8 cellular contexts compared by ENCODE assay signal in the genomic region with DNA sequence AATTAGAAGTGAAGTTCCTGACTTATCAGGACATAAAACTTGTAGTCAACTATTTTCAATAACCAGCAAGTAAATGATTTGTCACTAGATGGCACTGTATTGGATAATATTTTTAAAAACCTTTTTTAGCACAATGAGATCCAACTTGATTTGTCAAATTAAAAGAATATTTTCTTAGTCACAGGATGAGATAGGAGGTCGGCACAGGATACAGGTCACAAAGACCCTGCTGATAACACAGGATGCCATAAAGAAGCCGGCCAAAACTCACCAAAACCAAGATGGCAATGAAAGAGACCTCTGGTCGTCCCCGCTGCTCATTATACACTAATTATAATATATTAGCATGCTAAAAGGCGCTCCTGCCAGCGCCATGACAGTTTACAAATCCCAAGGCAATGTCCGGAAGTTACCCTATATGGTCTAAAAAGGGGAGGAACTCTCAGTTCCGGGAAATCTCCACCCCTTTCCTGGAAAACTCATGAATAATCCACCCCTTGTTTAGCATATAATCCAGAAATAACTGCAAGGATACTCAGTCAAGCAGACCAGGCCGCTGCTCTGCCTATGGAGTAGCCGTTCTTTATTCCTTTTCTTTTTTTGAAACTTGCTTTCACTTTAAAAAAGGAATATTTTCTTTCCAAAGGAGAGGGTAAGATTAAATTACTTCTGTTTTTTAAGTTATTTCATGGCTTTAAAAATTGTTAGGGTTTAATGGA.
A peak's percentile ranks its signal among the peaks of the same experiment; 100 is the strongest.
DNase-seq lines count a peak whose midpoint lies in the region; ATAC-seq, FAIRE-seq and TF ChIP-seq lines count a peak whose summit lies in the region.

No MANE protein-coding gene starts in this region.

- H3K4me3 Mint-ChIP-seq in nephron, result no peak overlapping the region

- no peak overlapping the region for H2BK120ac ChIP-seq in H1 (replicated peaks; ENCODE audit: low read depth, low read length)

- no peaks in the 10 kb centered on the region for H4K20me1 ChIP-seq in H1 (replicated peaks in 1 of 2; ENCODE audit: control insufficient read depth in 1 of 2, insufficient read depth in 2 of 2, low read length in 2 of 2)

- no peak overlapping the region for H4K91ac ChIP-seq in H1 (replicated peaks; ENCODE audit: insufficient read length, low read length)

- peak; percentile 12 for TF ChIP-seq CTCF in GM20000 (IDR thresholded peaks at IDR 0.05; ENCODE audit: extremely low read depth, missing control alignments)
- peak; percentile 68 for TF ChIP-seq CTCF in RWPE1 (conservative IDR thresholded peaks at IDR 0.05; ENCODE audit: low read depth)
- TF ChIP-seq CTCF in H1 (IDR thresholded peaks at IDR 0.05; ENCODE audit: control extremely low read depth in 1 of 3, insufficient read depth in 1 of 3, low read depth in 1 of 3, low read length in 3 of 3), result no peak
- peak; percentile 11 to 49 (median 28) for TF ChIP-seq CTCF in nephron (IDR thresholded peaks at IDR 0.05; ENCODE audit: unreplicated experiment in 3 of 3)

- POLR2A ChIA-PET in RWPE1 (lab: Yijun Ruan, JAX; ENCODE audit: low non-redundant PET) (no interaction called here), H1 (lab: Charles Lee; ENCODE audit: partially characterized antibody) (interaction anchor here (0.9 kb wide), 1 partner anchor 14 kb away, joined by 3 read pairs; no protein-coding TSS in a partner anchor)

- no peaks in the 10 kb centered on the region for H3K36me3 Mint-ChIP-seq in nephron (ENCODE audit: low read depth)

- no peaks in the 10 kb centered on the region for H3K23me2 ChIP-seq in H1 (ENCODE audit: low read depth, low read length)

- WGBS in H1 (ENCODE audit: extremely low coverage in 1 of 2, insufficient coverage in 1 of 2, insufficient read length in 1 of 2, insufficient replicate concordance in 2 of 2, low coverage in 1 of 2, low lambda C conversion rate in 2 of 2, missing lambda C conversion rate in 1 of 2), 2 experiments, result 88% methylated on average over 10 of the region's 10 CpGs; no CpG with 5 or more reads in 1 of the 2 experiments

- H3K27ac ChIP-seq in RWPE1, result no peak overlapping the region
- H3K27ac ChIP-seq in H1 (ENCODE audit: low read depth, low read length), result no peak overlapping the region

- no peak overlapping the region for H2AFZ ChIP-seq in H1 (ENCODE audit: low read length)

- CTCF ChIA-PET in RWPE1 (lab: Yijun Ruan, JAX), result no interaction called here
- CTCF ChIA-PET in H1 (lab: Charles Lee; ENCODE audit: partially characterized antibody), result interaction anchor here (1.0 to 1.5 kb wide), 6 partner anchors 12 to 393 kb away, joined by 3 to 4 read pairs (median 4); no protein-coding TSS in a partner anchor

- no peak overlapping the region for H3K9ac ChIP-seq in H1 (replicated peaks in 1 of 4; ENCODE audit: extremely low read depth in 1 of 4, low read depth in 3 of 4, low read length in 3 of 4)

- H3K27me3 ChIP-seq in H1 (replicated peaks in 1 of 4; ENCODE audit: control insufficient read depth in 3 of 4, extremely low read depth in 1 of 4, insufficient read depth in 3 of 4, low read length in 3 of 4), result no peaks in the 10 kb centered on the region

- H3K27ac Mint-ChIP-seq in nephron, result no peak overlapping the region

- H3K4me1 ChIP-seq in H1 (replicated peaks in 1 of 4; ENCODE audit: control insufficient read depth in 3 of 4, insufficient read depth in 4 of 4, low read length in 3 of 4), result peaks cover 0 to 11% (median 2%) of the 10 kb centered on the region in 4 experiments; a peak in 2 of 7 replicates

- H3K4me1 Mint-ChIP-seq in nephron, result peaks cover 22% of the 10 kb centered on the region

- no peak for TF ChIP-seq RAD21 in H1 (IDR thresholded peaks at IDR 0.05 in 1 of 2, conservative IDR thresholded peaks at IDR 0.05 in 1 of 2; ENCODE audit: low read depth in 2 of 2, low read length in 2 of 2)

- H3K4ac ChIP-seq in H1 (replicated peaks; ENCODE audit: insufficient read length, low read depth, low read length), result no peak overlapping the region

- H3K4me3 ChIP-seq in H1 (ENCODE audit: extremely low read depth in 1 of 4, insufficient read depth in 2 of 4, low read depth in 3 of 4, low read length in 4 of 4), result no peak overlapping the region

- peak; percentile 79 for DNase-seq in A172 (ENCODE audit: low spot score)
- no peak for DNase-seq in GM20000 (ENCODE audit: low spot score)
- no peak for DNase-seq in RWPE1 (ENCODE audit: low spot score)
- DNase-seq in H1 (ENCODE audit: low read depth in 1 of 2, low spot score in 2 of 2), result no peak
- DNase-seq in cerebellar cortex (ENCODE audit: low spot score), result no peak

- TF ChIP-seq POLR2A in H1 (IDR thresholded peaks at IDR 0.05; ENCODE audit: control extremely low read depth in 1 of 2, low read depth in 2 of 2, low read length in 2 of 2), result no peak

- H4K8ac ChIP-seq in H1 (ENCODE audit: extremely low read depth, insufficient read depth, low read length), result no peak overlapping the region

- no peak overlapping the region for H2BK5ac ChIP-seq in H1 (ENCODE audit: low read depth, low read length)

- no peak overlapping the region for H3K56ac ChIP-seq in H1 (replicated peaks; ENCODE audit: insufficient read length, low read depth, low read length)

- no peak overlapping the region for H3K14ac ChIP-seq in H1 (ENCODE audit: insufficient read length)

- TF ChIP-seq EP300 in H1 (IDR thresholded peaks at IDR 0.05; ENCODE audit: borderline replicate concordance in 1 of 2, low read depth in 2 of 2, low read length in 2 of 2), result no peak

- no peak for ATAC-seq in HG03045 (IDR thresholded peaks at IDR 0.05; ENCODE audit: unreplicated experiment)
- no peak for ATAC-seq in HG03521 (IDR thresholded peaks at IDR 0.05; ENCODE audit: unreplicated experiment)

- no peak overlapping the region for H3K4me2 ChIP-seq in H1 (ENCODE audit: insufficient read depth in 1 of 2, low read depth in 2 of 2, low read length in 2 of 2)

- peaks cover 3% of the 10 kb centered on the region for H3K27me3 Mint-ChIP-seq in nephron (ENCODE audit: low read depth)

- no peaks in the 10 kb centered on the region for H3K9me3 Mint-ChIP-seq in nephron

- H3K23ac ChIP-seq in H1 (ENCODE audit: insufficient read length), result no peak overlapping the region

- no peaks in the 10 kb centered on the region; a peak in 2 of 8 replicates for H3K36me3 ChIP-seq in H1 (ENCODE audit: control insufficient read depth in 2 of 4, insufficient read depth in 4 of 4, low read length in 3 of 4)

- no peak overlapping the region for H4K5ac ChIP-seq in H1 (ENCODE audit: insufficient read length, low read depth, low read length)

- no peak overlapping the region for H2AK5ac ChIP-seq in H1 (ENCODE audit: low read depth, low read length)

- H3K18ac ChIP-seq in H1 (ENCODE audit: extremely low read depth, low read length), result no peak overlapping the region

- H3K79me1 ChIP-seq in H1 (ENCODE audit: low read depth, low read length), result no peaks in the 10 kb centered on the region

- H3K79me2 ChIP-seq in H1 (ENCODE audit: control insufficient read depth in 1 of 2, insufficient read depth in 2 of 2, low read length in 2 of 2), result peaks cover 0 to 12% of the 10 kb centered on the region in 2 experiments; a peak in 1 of 4 replicates

- no peak overlapping the region for H2BK20ac ChIP-seq in H1 (ENCODE audit: low read length)

- no peak overlapping the region for H2BK12ac ChIP-seq in H1 (ENCODE audit: low read depth, low read length)

- no peak overlapping the region for H2BK15ac ChIP-seq in H1 (ENCODE audit: low read length)

- no peaks in the 10 kb centered on the region for H3K9me3 ChIP-seq in H1 (ENCODE audit: insufficient read depth in 2 of 2, low read depth in 1 of 2, low read length in 1 of 2)

- FAIRE-seq in H1 (lab: Jason Lieb, UNC), result no peak

TF ChIP-seq in H1, 55 proteins besides CTCF, POLR2A, EP300 and RAD21:
- TF ChIP-seq TAF7 (optimal IDR thresholded peaks at IDR 0.05; ENCODE audit: borderline replicate concordance, low read depth, low read length) (no peak), YY1 (IDR thresholded peaks at IDR 0.05; ENCODE audit: low read depth, low read length) (0 out of 2 replicates have a peak, but pooled peaks have one; percentile 19), POLR2AphosphoS5 (IDR thresholded peaks at IDR 0.05; ENCODE audit: low read depth, low read length) (no peak), SAP30 (IDR thresholded peaks at IDR 0.05; ENCODE audit: insufficient read depth, insufficient replicate concordance, low read length) (no peak), TEAD4 (IDR thresholded peaks at IDR 0.05; ENCODE audit: low read depth, low read length) (no peak), SIX5 (IDR thresholded peaks at IDR 0.05; ENCODE audit: low read depth, low read length) (no peak)
- TF ChIP-seq, protein P1, sequence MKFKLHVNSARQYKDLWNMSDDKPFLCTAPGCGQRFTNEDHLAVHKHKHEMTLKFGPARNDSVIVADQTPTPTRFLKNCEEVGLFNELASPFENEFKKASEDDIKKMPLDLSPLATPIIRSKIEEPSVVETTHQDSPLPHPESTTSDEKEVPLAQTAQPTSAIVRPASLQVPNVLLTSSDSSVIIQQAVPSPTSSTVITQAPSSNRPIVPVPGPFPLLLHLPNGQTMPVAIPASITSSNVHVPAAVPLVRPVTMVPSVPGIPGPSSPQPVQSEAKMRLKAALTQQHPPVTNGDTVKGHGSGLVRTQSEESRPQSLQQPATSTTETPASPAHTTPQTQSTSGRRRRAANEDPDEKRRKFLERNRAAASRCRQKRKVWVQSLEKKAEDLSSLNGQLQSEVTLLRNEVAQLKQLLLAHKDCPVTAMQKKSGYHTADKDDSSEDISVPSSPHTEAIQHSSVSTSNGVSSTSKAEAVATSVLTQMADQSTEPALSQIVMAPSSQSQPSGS (IDR thresholded peaks at IDR 0.05; ENCODE audit: low read length), result no peak

Comparison
In these comparisons a context has a peak if more than half of its experiments do, and no peak if none do; other contexts are left out.
1. CTCF ChIP-seq: peak in GM20000 (single experiment), RWPE1 (single experiment) and nephron (3 of 3); none in H1 (0 of 3).